32 cellular contexts compared by ENCODE assay signal in genomic region chr11:20277014-20277413, GRCh38.
"Had no signal": no experiment of that assay in that cellular context is flagged by ENCODE, and none has a peak within 500 bp of the region (broad histone marks: within the 10 kb centered on the region; RNA-seq: fewer than 3 reads in every experiment).

No MANE protein-coding gene starts in this region.

- H3K27ac ChIP-seq: brain microvascular endothelial cell, cardiac muscle cell, KMS-11, Peyer's patch, RWPE1, WERI-Rb-1 had no signal

- DNase-seq: activated CD4-positive, alpha-beta T cell treated with anti-CD3 and anti-CD28 coated beads for 1 hour; activated CD4-positive, alpha-beta T cell treated with anti-CD3 and anti-CD28 coated beads for 48 hours; activated CD4-positive, alpha-beta T cell treated with anti-CD3 and anti-CD28 coated beads, Interleukin-2, amount 50 U/mL, for 4 hours; activated CD4-positive, CD25-positive, alpha-beta regulatory T cell; activated CD8-positive, alpha-beta T cell treated with anti-CD3 and anti-CD28 coated beads for 36 hours; activated effector memory CD4-positive, alpha-beta T cell treated with anti-CD3 and anti-CD28 coated beads, Interleukin-2, amount 50 U/mL, for 16 hours; activated naive CD4-positive, alpha-beta T cell; activated naive CD4-positive, alpha-beta T cell treated with anti-CD3 and anti-CD28 coated beads, Interleukin-2, amount 50 U/mL, for 16 hours; activated naive CD8-positive, alpha-beta T cell treated with anti-CD3 and anti-CD28 coated beads for 36 hours; activated T-cell treated with anti-CD3 and anti-CD28 coated beads, Interleukin-2, amount 50 U/mL, for 1 hour; activated T-cell treated with anti-CD3 and anti-CD28 coated beads, Interleukin-2, amount 50 U/mL, for 72 hours; amniotic stem cell; aorta; brain microvascular endothelial cell; MM.1S; MV-4-11; NCI-H1092; NCI-H1436 treated with DMSO at 0.1 percent for 48 hours; NCI-H1694 treated with DMSO at 0.1 percent for 48 hours; NCI-H2029; NCI-H345; NCI-H524 treated with DMSO at 0.1 percent for 48 hours; PC-3; Peyer's patch; SIG-M5; T1000; WERI-Rb-1 had no signal

- H3K4me3 Mint-ChIP-seq: activated CD8-positive, alpha-beta T cell treated with anti-CD3 and anti-CD28 coated beads for 36 hours; activated naive CD8-positive, alpha-beta T cell treated with anti-CD3 and anti-CD28 coated beads for 36 hours; activated T-cell treated with anti-CD3 and anti-CD28 coated beads, Interleukin-2, amount 50 U/mL, for 72 hours; activated T-helper 17 cell treated with anti-CD3 and anti-CD28 coated beads, Interleukin-2, amount 50 U/mL, for 72 hours had no signal

- ATAC-seq: activated CD8-positive, alpha-beta T cell treated with anti-CD3 and anti-CD28 coated beads for 36 hours; activated T-cell treated with anti-CD3 and anti-CD28 coated beads, Interleukin-2, amount 50 U/mL, for 72 hours; activated T-helper 17 cell treated with anti-CD3 and anti-CD28 coated beads, Interleukin-2, amount 50 U/mL, for 72 hours; PC-3; Right ventricle myocardium inferior had no signal

- H3K4me1 ChIP-seq: Peyer's patch had no signal

- H3K36me3 ChIP-seq: brain microvascular endothelial cell, cardiac muscle cell, Peyer's patch, WERI-Rb-1 had no signal

- H3K4me2 ChIP-seq: KMS-11 had no signal

- H3K9me3 ChIP-seq: Peyer's patch had no signal

- H3K4me3 ChIP-seq: cardiac muscle cell, Peyer's patch had no signal

- H3K27ac Mint-ChIP-seq: activated CD8-positive, alpha-beta T cell treated with anti-CD3 and anti-CD28 coated beads for 36 hours; activated naive CD8-positive, alpha-beta T cell treated with anti-CD3 and anti-CD28 coated beads for 36 hours; activated T-cell treated with anti-CD3 and anti-CD28 coated beads, Interleukin-2, amount 50 U/mL, for 72 hours; activated T-helper 17 cell treated with anti-CD3 and anti-CD28 coated beads, Interleukin-2, amount 50 U/mL, for 72 hours had no signal

- H3K9me3 Mint-ChIP-seq: activated CD8-positive, alpha-beta T cell treated with anti-CD3 and anti-CD28 coated beads for 36 hours; activated naive CD8-positive, alpha-beta T cell treated with anti-CD3 and anti-CD28 coated beads for 36 hours; activated T-cell treated with anti-CD3 and anti-CD28 coated beads, Interleukin-2, amount 50 U/mL, for 72 hours; activated T-helper 17 cell treated with anti-CD3 and anti-CD28 coated beads, Interleukin-2, amount 50 U/mL, for 72 hours had no signal

- H3K36me3 Mint-ChIP-seq: activated naive CD8-positive, alpha-beta T cell treated with anti-CD3 and anti-CD28 coated beads for 36 hours had no signal

- H3K27me3 ChIP-seq: cardiac muscle cell, Peyer's patch had no signal

- H3K9ac ChIP-seq: KMS-11 had no signal

- H3K4me1 Mint-ChIP-seq: activated T-helper 17 cell treated with anti-CD3 and anti-CD28 coated beads, Interleukin-2, amount 50 U/mL, for 72 hours had no signal
